25 cellular contexts compared by ENCODE assay signal in genomic region chr17:15896277-15896676, GRCh38. TPM values are rescaled to one million over a fixed set of nuclear protein-coding genes. Genes with fewer than 3 reads are reported as not detected.
"Had no signal": no experiment of that assay in that cellular context is flagged by ENCODE, and none has a peak within 500 bp of the region (broad histone marks: within the 10 kb centered on the region; RNA-seq: fewer than 3 reads in every experiment).

No MANE protein-coding gene starts in this region.

- H3K27me3 Mint-ChIP-seq: activated naive CD4-positive, alpha-beta T cell treated with anti-CD3 and anti-CD28 coated beads, Interleukin-2, amount 10 ng/mL, durations not matched to agents 7 days and 5 days; progenitor cell of endocrine pancreas had no signal

- ATAC-seq: sciatic nerve; stimulated activated naive CD8-positive, alpha-beta T cell treated with anti-CD3 and anti-CD28 coated beads, Interleukin-15, Interleukin-2, amounts not matched to agents 100 U/mL and 50 U/mL, for 24 hours had no signal

- H3K27ac Mint-ChIP-seq: activated B cell treated with CpG ODN at 0.5 μM for 24 hours; activated T-helper 1 cell treated with anti-CD3 and anti-CD28 coated beads, Interleukin-12 subunit alpha, Interleukin-12 subunit beta, Interleukin-2, Interleukin-4 antibody, amounts not matched to agents 30 ng/mL and 10 ng/mL and 1 ng/mL, durations not matched to agents 14 hours and 24 hours and 36 hours; brain; progenitor cell of endocrine pancreas; T-helper 2 cell treated with Interferon-gamma antibody and Interleukin-4, amounts not matched to agents 5 μg/mL and 100 μg/mL, for 36 hours had no signal

- H3K4me3 ChIP-seq: adrenal gland, cardiac muscle cell, coronary artery, dorsolateral prefrontal cortex, left ventricle myocardium inferior, lung, ovary, skin epidermis, testis had no signal

- H3K36me3 ChIP-seq: adrenal gland, cardiac muscle cell, left ventricle myocardium inferior, ovary had no signal

- H3K27me3 ChIP-seq: adrenal gland, cardiac muscle cell, ovary, testis had no signal

- H3K36me3 Mint-ChIP-seq: activated naive CD4-positive, alpha-beta T cell treated with anti-CD3 and anti-CD28 coated beads, Interleukin-2, amount 10 ng/mL, durations not matched to agents 7 days and 5 days; brain had no signal

- H3K4me1 ChIP-seq: adrenal gland, left ventricle myocardium inferior, testis had no signal

- DNase-seq: activated B cell treated with CpG ODN at 0.5 μM for 24 hours; activated CD4-positive, alpha-beta T cell treated with anti-CD3 and anti-CD28 coated beads, Interleukin-2, amount 50 U/mL, for 4 hours; activated effector memory CD4-positive, alpha-beta T cell treated with anti-CD3 and anti-CD28 coated beads, Interleukin-2, amount 50 U/mL, for 16 hours; activated naive CD4-positive, alpha-beta T cell treated with anti-CD3 and anti-CD28 coated beads, Interleukin-2, amount 10 ng/mL, durations not matched to agents 7 days and 5 days; activated T-cell treated with anti-CD3 and anti-CD28 coated beads for 4 hours; adrenal gland; aorta; dorsolateral prefrontal cortex; effector memory CD4-positive, alpha-beta T cell; left ventricle myocardium inferior; mesendoderm; ovary; stimulated activated CD4-positive, alpha-beta T cell treated with anti-CD3 and anti-CD28 coated beads, Interleukin-12 subunit alpha, Interleukin-12 subunit beta, amount 100 ng/mL, for 4 hours; stimulated activated CD4-positive, alpha-beta T cell treated with anti-CD3 and anti-CD28 coated beads, Interleukin-4, amount 100 ng/mL, for 1 hour; stimulated activated naive CD8-positive, alpha-beta T cell treated with anti-CD3 and anti-CD28 coated beads, Interleukin-15, Interleukin-2, amounts not matched to agents 100 U/mL and 50 U/mL, for 24 hours; testis had no signal

- H3K9me3 ChIP-seq: adrenal gland, left ventricle myocardium inferior, ovary, testis had no signal

- H3K9me3 Mint-ChIP-seq: activated B cell treated with CpG ODN at 0.5 μM for 24 hours; activated T-helper 1 cell treated with anti-CD3 and anti-CD28 coated beads, Interleukin-12 subunit alpha, Interleukin-12 subunit beta, Interleukin-2, Interleukin-4 antibody, amounts not matched to agents 30 ng/mL and 10 ng/mL and 1 ng/mL, durations not matched to agents 14 hours and 24 hours and 36 hours had no signal

- H3K4me3 Mint-ChIP-seq: activated B cell treated with CpG ODN at 0.5 μM for 24 hours; activated naive CD4-positive, alpha-beta T cell treated with anti-CD3 and anti-CD28 coated beads, Interleukin-2, amount 10 ng/mL, durations not matched to agents 7 days and 5 days; activated T-helper 1 cell treated with anti-CD3 and anti-CD28 coated beads, Interleukin-12 subunit alpha, Interleukin-12 subunit beta, Interleukin-2, Interleukin-4 antibody, amounts not matched to agents 30 ng/mL and 10 ng/mL and 1 ng/mL, durations not matched to agents 14 hours and 24 hours and 36 hours; brain had no signal

- H3K27ac ChIP-seq: adrenal gland, cardiac muscle cell, coronary artery, dorsolateral prefrontal cortex, left ventricle myocardium inferior, ovary, skin epidermis, testis had no signal

RNA-seq across cellular contexts. Expression of gene ADORA2B, which starts 48.7 kb away (rescaled TPM):
- total RNA-seq: activated B cell treated with CpG ODN at 0.5 μM for 24 hours had no signal
